Comparison of ENCODE assay signal across 1 cellular context in the genomic region with DNA sequence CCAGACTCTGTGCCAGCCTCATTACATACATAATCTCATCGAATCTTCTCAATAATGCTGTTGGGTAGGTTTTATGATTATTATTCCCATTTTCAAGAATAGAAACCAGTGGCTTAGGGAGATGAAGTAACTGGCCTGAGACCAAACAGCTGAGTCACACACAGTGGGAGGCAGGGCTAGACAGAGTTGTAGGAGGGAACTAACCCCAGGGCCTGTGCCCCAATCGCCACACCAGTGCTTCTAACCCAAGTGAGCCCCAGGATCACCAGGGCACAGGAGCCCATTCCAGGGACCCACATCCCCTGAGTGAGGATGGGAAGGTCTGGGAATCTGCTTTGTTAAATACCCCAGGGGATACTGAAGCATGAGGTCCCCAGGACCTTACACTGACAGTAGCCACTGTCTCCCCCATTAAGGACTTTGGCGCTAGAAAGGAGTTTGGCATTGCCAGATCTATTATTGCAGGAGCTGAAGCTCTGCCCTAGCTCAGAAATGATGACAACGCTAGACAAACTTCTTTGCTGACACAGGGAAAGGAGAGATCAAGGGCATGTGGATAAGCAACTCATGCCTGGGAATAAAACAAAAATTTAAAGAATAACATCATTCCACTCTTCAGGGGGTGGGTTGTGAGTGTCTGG.
TF ChIP-seq lines count a peak whose summit lies in the region.

No MANE protein-coding gene starts in this region.

TF ChIP-seq in SK-N-SH, 30 proteins besides CTCF, POLR2A, EP300 and RAD21 (continued from another document):
- TF ChIP-seq, protein P1, sequence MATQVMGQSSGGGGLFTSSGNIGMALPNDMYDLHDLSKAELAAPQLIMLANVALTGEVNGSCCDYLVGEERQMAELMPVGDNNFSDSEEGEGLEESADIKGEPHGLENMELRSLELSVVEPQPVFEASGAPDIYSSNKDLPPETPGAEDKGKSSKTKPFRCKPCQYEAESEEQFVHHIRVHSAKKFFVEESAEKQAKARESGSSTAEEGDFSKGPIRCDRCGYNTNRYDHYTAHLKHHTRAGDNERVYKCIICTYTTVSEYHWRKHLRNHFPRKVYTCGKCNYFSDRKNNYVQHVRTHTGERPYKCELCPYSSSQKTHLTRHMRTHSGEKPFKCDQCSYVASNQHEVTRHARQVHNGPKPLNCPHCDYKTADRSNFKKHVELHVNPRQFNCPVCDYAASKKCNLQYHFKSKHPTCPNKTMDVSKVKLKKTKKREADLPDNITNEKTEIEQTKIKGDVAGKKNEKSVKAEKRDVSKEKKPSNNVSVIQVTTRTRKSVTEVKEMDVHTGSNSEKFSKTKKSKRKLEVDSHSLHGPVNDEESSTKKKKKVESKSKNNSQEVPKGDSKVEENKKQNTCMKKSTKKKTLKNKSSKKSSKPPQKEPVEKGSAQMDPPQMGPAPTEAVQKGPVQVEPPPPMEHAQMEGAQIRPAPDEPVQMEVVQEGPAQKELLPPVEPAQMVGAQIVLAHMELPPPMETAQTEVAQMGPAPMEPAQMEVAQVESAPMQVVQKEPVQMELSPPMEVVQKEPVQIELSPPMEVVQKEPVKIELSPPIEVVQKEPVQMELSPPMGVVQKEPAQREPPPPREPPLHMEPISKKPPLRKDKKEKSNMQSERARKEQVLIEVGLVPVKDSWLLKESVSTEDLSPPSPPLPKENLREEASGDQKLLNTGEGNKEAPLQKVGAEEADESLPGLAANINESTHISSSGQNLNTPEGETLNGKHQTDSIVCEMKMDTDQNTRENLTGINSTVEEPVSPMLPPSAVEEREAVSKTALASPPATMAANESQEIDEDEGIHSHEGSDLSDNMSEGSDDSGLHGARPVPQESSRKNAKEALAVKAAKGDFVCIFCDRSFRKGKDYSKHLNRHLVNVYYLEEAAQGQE (IDR thresholded peaks at IDR 0.05; ENCODE audit: low read depth, low read length): no peak
- TF ChIP-seq JUND (IDR thresholded peaks at IDR 0.05): no peak
